11 cellular contexts compared by ENCODE assay signal in the genomic region with DNA sequence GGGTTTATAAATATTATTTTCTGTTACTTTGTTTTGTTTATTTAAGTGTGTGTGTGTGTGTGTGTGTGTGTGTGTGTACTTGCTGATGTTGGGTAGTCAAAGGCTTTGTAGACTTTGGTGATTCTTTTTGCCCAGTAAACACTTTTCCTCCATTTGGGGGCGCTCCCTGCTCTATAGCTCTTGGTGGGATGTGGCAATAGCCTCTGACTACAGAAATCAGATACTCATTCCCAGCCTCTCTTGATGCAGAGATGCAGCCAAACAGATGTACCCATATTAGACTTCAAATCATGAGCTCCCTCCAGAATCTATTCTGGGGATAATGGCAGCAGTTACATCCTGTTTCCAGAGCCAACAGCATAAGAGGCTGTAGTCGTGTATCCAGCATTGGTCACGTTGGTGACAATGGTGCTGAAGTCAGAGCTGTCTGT. TPM values are rescaled to one million over a fixed set of nuclear protein-coding genes. Genes with fewer than 3 reads are reported as not detected.
DNase-seq lines count a peak whose midpoint lies in the region; ATAC-seq and TF ChIP-seq lines count a peak whose summit lies in the region.
"Had no signal": no experiment of that assay in that cellular context is flagged by ENCODE, and none has a peak within 500 bp of the region (broad histone marks: within the 10 kb centered on the region; RNA-seq: fewer than 3 reads in every experiment).

No MANE protein-coding gene starts in this region.

- no peak overlapping the region for H3K4me3 ChIP-seq in choroid plexus epithelial cell (ENCODE audit: low read depth, low read length)

- peak; percentile 78 for TF ChIP-seq CTCF in choroid plexus epithelial cell (conservative IDR thresholded peaks at IDR 0.05; ENCODE audit: low read depth, low read length)

- ATAC-seq in HG03565 (IDR thresholded peaks at IDR 0.05; ENCODE audit: unreplicated experiment) (no peak), GM21381 (IDR thresholded peaks at IDR 0.05; ENCODE audit: unreplicated experiment) (no peak)

- DNase-seq in EH (ENCODE audit: low read depth) (peak; percentile 46), NCI-H1694 (lab: John Stamatoyannopoulos, UW) (peak; percentile 58), choroid plexus epithelial cell (ENCODE audit: low read depth) (peak; percentile 85), lung microvascular endothelial cell (ENCODE audit: low read depth in 2 of 2) (peak; percentile 48 to 51), D341Med (ENCODE audit: low spot score) (no peak), T-helper 9 cell (no peak)
- DNase-seq: activated CD4-positive, alpha-beta T cell treated with anti-CD3 and anti-CD28 coated beads, Interleukin-2, amount 10 ng/mL, durations not matched to agents 24 days and 14 days; naive B cell; NCI-H1436 treated with DMSO at 0.1 percent for 48 hours had no signal

RNA-seq across cellular contexts. Expression of a gene that starts 33.4 kb away (rescaled TPM):
- not detected in 2 replicates for total RNA-seq in lung microvascular endothelial cell
- total RNA-seq: activated CD4-positive, alpha-beta T cell treated with anti-CD3 and anti-CD28 coated beads, Interleukin-2, amount 10 ng/mL, durations not matched to agents 24 days and 14 days had no signal

RNA-seq across cellular contexts. Expression of a gene that starts 36.0 kb away (rescaled TPM):
- total RNA-seq in lung microvascular endothelial cell = 7.2 and 13.3 TPM in 2 replicates

Comparison
In these comparisons a context has a peak if more than half of its experiments do, and no peak if none do; other contexts are left out.
1. DNase-seq: peak in EH (single experiment), NCI-H1694 (single experiment), choroid plexus epithelial cell (single experiment) and lung microvascular endothelial cell (2 of 2); none in D341Med (single experiment) and T-helper 9 cell (single experiment).